ENCODE assay signal across 1 cellular context in genomic region chr11:30143098-30143705, GRCh38.
TF ChIP-seq lines count a peak whose summit lies in the region.

No MANE protein-coding gene starts in this region.

TF ChIP-seq in GM12878, 131 proteins besides CTCF, POLR2A, EP300 and RAD21 (continued from another document):
- TF ChIP-seq ZBTB11 (CRISPR knock-in tag; IDR thresholded peaks at IDR 0.05) (no peak), ZNF207 (IDR thresholded peaks at IDR 0.05; ENCODE audit: borderline replicate concordance) (no peak)
